In genomic region chrX:154370882-154371770, GRCh38 we compare ENCODE assay signal across 1 cellular context.
A peak's percentile ranks its signal among the peaks of the same experiment; 100 is the strongest.
TF ChIP-seq lines count a peak whose summit lies in the region.

No MANE protein-coding gene starts in this region.

TF ChIP-seq in GM12878, 131 proteins besides CTCF, POLR2A, EP300 and RAD21 (continued from another document):
- no peak for TF ChIP-seq TCF7 (IDR thresholded peaks at IDR 0.05; ENCODE audit: borderline replicate concordance)
- no peak for TF ChIP-seq IRF3 (IDR thresholded peaks at IDR 0.05)
- no peak for TF ChIP-seq GATAD2B (conservative IDR thresholded peaks at IDR 0.05; ENCODE audit: low read depth)
- no peak for TF ChIP-seq E4F1 (IDR thresholded peaks at IDR 0.05; ENCODE audit: borderline replicate concordance, partially characterized antibody)
- peak; percentile 34; the same call in 1 of the 2 replicates for TF ChIP-seq CHD2 (IDR thresholded peaks at IDR 0.05; ENCODE audit: borderline replicate concordance, low read depth, low read length)
- no peak for TF ChIP-seq WRNIP1 (IDR thresholded peaks at IDR 0.05; ENCODE audit: borderline replicate concordance, low read depth, low read length)
- TF ChIP-seq HDAC2 (IDR thresholded peaks at IDR 0.05) = no peak
- peak; percentile 67 for TF ChIP-seq HDAC6 (IDR thresholded peaks at IDR 0.05; ENCODE audit: unreplicated experiment)
- TF ChIP-seq PKNOX1 (IDR thresholded peaks at IDR 0.05) = no peak
- no peak for TF ChIP-seq SUZ12 (IDR thresholded peaks at IDR 0.05; ENCODE audit: unreplicated experiment)
- TF ChIP-seq SKIL (IDR thresholded peaks at IDR 0.05; ENCODE audit: low read depth, poor library complexity, severe bottlenecking) = no peak
- TF ChIP-seq TARDBP (IDR thresholded peaks at IDR 0.05; ENCODE audit: borderline replicate concordance) = no peak
- no peak for TF ChIP-seq ETV6 (conservative IDR thresholded peaks at IDR 0.05 in 1 of 2, IDR thresholded peaks at IDR 0.05 in 1 of 2; ENCODE audit: borderline replicate concordance in 1 of 2, low read depth in 1 of 2)
- TF ChIP-seq ZNF384 (IDR thresholded peaks at IDR 0.05; ENCODE audit: borderline replicate concordance, low read depth, low read length) = no peak
- TF ChIP-seq NFYA (IDR thresholded peaks at IDR 0.05; ENCODE audit: borderline replicate concordance, low read depth, low read length) = no peak
